9 cellular contexts compared by ENCODE assay signal in genomic region chr12:6768385-6769002, GRCh38. TPM values are rescaled to one million over a fixed set of nuclear protein-coding genes. Genes with fewer than 3 reads are reported as not detected.
DNase-seq lines count a peak whose midpoint lies in the region; ATAC-seq and TF ChIP-seq lines count a peak whose summit lies in the region.
"Had no signal": no experiment of that assay in that cellular context is flagged by ENCODE, and none has a peak within 500 bp of the region (broad histone marks: within the 10 kb centered on the region; RNA-seq: fewer than 3 reads in every experiment).

No MANE protein-coding gene starts in this region.

- H3K27ac ChIP-seq in RWPE2 (ENCODE audit: poor library complexity, severe bottlenecking) (peak overlapping the region; percentile 86), spleen (peak overlapping the region in 2 of 8 donors; percentile 27 to 86)

- H3K9me3 ChIP-seq in RWPE2 (ENCODE audit: severe bottlenecking) (no peaks in the 10 kb centered on the region), spleen (no peaks in the 10 kb centered on the region)

- TF ChIP-seq CTCF in RWPE2 (IDR thresholded peaks at IDR 0.05; ENCODE audit: poor library complexity, severe bottlenecking) (no peak), fibroblast of mammary gland (conservative IDR thresholded peaks at IDR 0.05; ENCODE audit: control insufficient read depth, insufficient read depth, low read depth, low read length) (no peak), spleen (IDR thresholded peaks at IDR 0.05 in 8 of 11, conservative IDR thresholded peaks at IDR 0.05 in 3 of 11) (no peak)

- ATAC-seq in RWPE2 (ENCODE audit: low read depth), result no peak
- no peak for ATAC-seq in stimulated activated naive B cell treated with anti-CD40 and anti-IgM and Interleukin-4, amounts not matched to agents 10 μg/mL and 1 μg/mL and 100 μg/mL, for 72 hours (replicated peaks)
- no peak for ATAC-seq in HG03520 (IDR thresholded peaks at IDR 0.05; ENCODE audit: unreplicated experiment)

- TF ChIP-seq POLR2A in spleen (IDR thresholded peaks at IDR 0.05), result no peak

- H3K36me3 Mint-ChIP-seq in stimulated activated naive B cell treated with anti-CD40 and anti-IgM and Interleukin-4, amounts not matched to agents 10 μg/mL and 1 μg/mL and 100 μg/mL, for 72 hours, result peaks cover 0 to 1% of the 10 kb centered on the region in 2 donors

- H3K4me1 Mint-ChIP-seq in stimulated activated naive B cell treated with anti-CD40 and anti-IgM and Interleukin-4, amounts not matched to agents 10 μg/mL and 1 μg/mL and 100 μg/mL, for 72 hours, result peaks cover 43 to 70% of the 10 kb centered on the region in 2 donors

- DNase-seq in ELF-1 (ENCODE audit: low read depth, low spot score) (peak; percentile 45), RWPE2 (ENCODE audit: low spot score) (no peak), fibroblast of mammary gland (ENCODE audit: low read depth) (no peak), retina (peak; percentile 63), spleen (no peak), NCI-H526 (lab: John Stamatoyannopoulos, UW) (no peak)
- DNase-seq in stimulated activated naive B cell treated with anti-CD40 and anti-IgM and Interleukin-4, amounts not matched to agents 10 μg/mL and 1 μg/mL and 100 μg/mL, for 72 hours, result no peak

- no peak overlapping the region for H3K27ac Mint-ChIP-seq in stimulated activated naive B cell treated with anti-CD40 and anti-IgM and Interleukin-4, amounts not matched to agents 10 μg/mL and 1 μg/mL and 100 μg/mL, for 72 hours

- peaks cover 64 to 82% of the 10 kb centered on the region in 2 donors for H3K27me3 Mint-ChIP-seq in stimulated activated naive B cell treated with anti-CD40 and anti-IgM and Interleukin-4, amounts not matched to agents 10 μg/mL and 1 μg/mL and 100 μg/mL, for 72 hours

- H3K4me3 Mint-ChIP-seq in stimulated activated naive B cell treated with anti-CD40 and anti-IgM and Interleukin-4, amounts not matched to agents 10 μg/mL and 1 μg/mL and 100 μg/mL, for 72 hours, result no peak overlapping the region

- H3K4me1 ChIP-seq in RWPE2 (ENCODE audit: insufficient read depth, poor library complexity, severe bottlenecking) (peaks cover 22% of the 10 kb centered on the region), spleen (peaks cover 9 to 94% (median 75%) of the 10 kb centered on the region in 6 donors)

- no peaks in the 10 kb centered on the region for H3K27me3 ChIP-seq in RWPE2 (ENCODE audit: insufficient read depth, poor library complexity, severe bottlenecking)
- peaks cover 0 to 84% (median 21%) of the 10 kb centered on the region in 7 donors for H3K27me3 ChIP-seq in spleen (replicated peaks in 1 of 7)

- peak overlapping the region; percentile 95 for H3K4me3 ChIP-seq in RWPE2 (ENCODE audit: severe bottlenecking)
- H3K4me3 ChIP-seq in fibroblast of mammary gland (ENCODE audit: control insufficient read depth, low read depth, low read length), result peak overlapping the region; percentile 92
- H3K4me3 ChIP-seq in spleen, result peak overlapping the region in 4 of 8 donors; percentile 58 to 80 (median 67)

- WGBS in spleen, 5 donors, result 60 to 72% (median 69%) methylated on average over 7 of the region's 7 CpGs

- intact Hi-C loops in spleen (cut with DNase I; ENCODE audit: low total_unique reads), result no loop called here

- peaks cover 0 to 2% of the 10 kb centered on the region in 2 donors for H3K9me3 Mint-ChIP-seq in stimulated activated naive B cell treated with anti-CD40 and anti-IgM and Interleukin-4, amounts not matched to agents 10 μg/mL and 1 μg/mL and 100 μg/mL, for 72 hours

- H3K36me3 ChIP-seq in RWPE2 (ENCODE audit: low read depth) (peaks cover 9% of the 10 kb centered on the region; the same call in 1 of the 2 replicates), spleen (peaks cover 0 to 21% (median 0%) of the 10 kb centered on the region in 6 donors)

RNA-seq across cellular contexts. Expression of gene PTMS, which starts 2.3 kb away (rescaled TPM):
- total RNA-seq in spleen, result 100 to 1,000 TPM in 1 of 7 donors, 10 to 100 TPM in 6; 47.4 to 130 (median 89.1) TPM
- 100 to 1,000 TPM in 2 of 3 donors, 10 to 100 TPM in 1; 70.5 to 169 (median 102) TPM for polyA plus RNA-seq in spleen

RNA-seq across cellular contexts. Expression of gene LAG3, which starts 3.8 kb away (rescaled TPM):
- 10 to 100 TPM in 6 of 7 donors, 1 to 10 TPM in 1; 9.4 to 29.4 (median 17.9) TPM for total RNA-seq in spleen
- polyA plus RNA-seq in spleen, result 1 to 10 TPM; 3.7 to 4.7 (median 4.5) TPM
- total RNA-seq: M059J had no signal

RNA-seq across cellular contexts. Expression of gene MLF2, which starts 15.6 kb away (rescaled TPM):
- 100 to 1,000 TPM in 5 of 7 donors, 10 to 100 TPM in 2; 85.4 to 123 (median 104) TPM for total RNA-seq in spleen
- polyA plus RNA-seq in spleen, result 100 to 1,000 TPM in 2 of 3 donors, 10 to 100 TPM in 1; 78.0 to 116 (median 101) TPM

RNA-seq across cellular contexts. Expression of gene CD4, which starts 20.8 kb away (rescaled TPM):
- 100 to 1,000 TPM; 104 to 207 (median 180) TPM for total RNA-seq in spleen
- 10 to 100 TPM; 21.8 to 32.8 (median 23.3) TPM for polyA plus RNA-seq in spleen
- total RNA-seq: M059J had no signal

RNA-seq across cellular contexts. Expression of gene COPS7A, which starts 44.6 kb away (rescaled TPM):
- total RNA-seq in spleen, result 10 to 100 TPM; 40.5 to 61.9 (median 49.9) TPM
- 10 to 100 TPM; 29.6 to 50.6 (median 33.7) TPM for polyA plus RNA-seq in spleen

Comparison
In these comparisons a context has a peak if more than half of its experiments do, and no peak if none do; other contexts are left out.
1. DNase-seq: peak in ELF-1 (single experiment) and retina (single experiment); none in RWPE2 (single experiment), fibroblast of mammary gland (single experiment), stimulated activated naive B cell treated with anti-CD40 and anti-IgM and Interleukin-4, amounts not matched to agents 10 μg/mL and 1 μg/mL and 100 μg/mL, for 72 hours (single experiment), spleen (single experiment) and NCI-H526 (0 of 2).